ENCODE assay signal across 13 cellular contexts in genomic region chr7:47479821-47480575, GRCh38.
DNase-seq lines count a peak whose midpoint lies in the region; TF ChIP-seq lines count a peak whose summit lies in the region.
"Had no signal": no experiment of that assay in that cellular context is flagged by ENCODE, and none has a peak within 500 bp of the region (broad histone marks: within the 10 kb centered on the region; RNA-seq: fewer than 3 reads in every experiment).

No MANE protein-coding gene starts in this region.

- TF ChIP-seq CTCF in GM10266 (IDR thresholded peaks at IDR 0.05; ENCODE audit: control insufficient read depth, insufficient read depth, low read depth, missing control alignments), result peak; percentile 8
- TF ChIP-seq CTCF in KMS-11 (conservative IDR thresholded peaks at IDR 0.05; ENCODE audit: low read depth, low read length), result peak; percentile 25; the same call in 1 of the 2 replicates

- intact Hi-C loops in posterior vena cava (cut with DNase I), result no loop called here

- peak overlapping the region; percentile 91 for H3K4me2 ChIP-seq in KMS-11

- H3K36me3 ChIP-seq in KMS-11 (ENCODE audit: insufficient read depth), result no peaks in the 10 kb centered on the region; the same call in 1 of the 2 replicates
- H3K36me3 ChIP-seq: esophagus squamous epithelium had no signal

- H3K4me1 ChIP-seq in KMS-11 (ENCODE audit: low read depth, poor library complexity, severe bottlenecking), result peaks cover 53% of the 10 kb centered on the region

- H4K20me1 ChIP-seq in KMS-11 (ENCODE audit: insufficient read depth), result peaks cover 33% of the 10 kb centered on the region; the same call in 1 of the 2 replicates

- peak overlapping the region; percentile 99 for H3K27ac ChIP-seq in KMS-11
- H3K27ac ChIP-seq: esophagus squamous epithelium had no signal

- no peak overlapping the region for H3K4me3 ChIP-seq in KMS-11 (IDR thresholded peaks at IDR 0.05; ENCODE audit: insufficient read depth, low read depth, low read length)
- H3K4me3 ChIP-seq: esophagus squamous epithelium had no signal

- H2AFZ ChIP-seq in KMS-11 (ENCODE audit: low read depth), result no peak overlapping the region

- peak overlapping the region; percentile 97 for H3K9ac ChIP-seq in KMS-11

- no peaks in the 10 kb centered on the region for H3K27me3 ChIP-seq in KMS-11 (ENCODE audit: insufficient read depth, low read depth)
- H3K27me3 ChIP-seq: esophagus squamous epithelium had no signal

- H3K79me2 ChIP-seq in KMS-11 (ENCODE audit: insufficient read depth, low read depth), result peaks cover 64% of the 10 kb centered on the region

- DNase-seq in GM10266 (ENCODE audit: extremely low spot score) (no peak), cerebellar cortex (ENCODE audit: low spot score) (peak; percentile 41), posterior vena cava (ENCODE audit: low spot score) (peak; percentile 69), amniotic stem cell (lab: John Stamatoyannopoulos, UW) (no peak)
- DNase-seq in activated naive CD4-positive, alpha-beta T cell treated with Interleukin-2 at 50 U/mL for 16 hours, result no peak
- DNase-seq in stimulated activated CD4-positive, alpha-beta T cell treated with anti-CD3 and anti-CD28 coated beads, Interleukin-1b, Interleukin-23, amount 100 ng/mL, for 48 hours, result no peak
- DNase-seq: activated effector memory CD4-positive, alpha-beta T cell treated with Interleukin-2 at 50 U/mL for 16 hours; esophagus squamous epithelium; Kasumi-1; natural killer cell; NCI-H446 treated with DMSO at 0.1 percent for 48 hours; stimulated activated naive CD4-positive, alpha-beta T cell had no signal

Comparison
In these comparisons a context has a peak if more than half of its experiments do, and no peak if none do; other contexts are left out.
1. DNase-seq: peak in cerebellar cortex (single experiment) and posterior vena cava (single experiment); none in GM10266 (single experiment), amniotic stem cell (single experiment), activated naive CD4-positive, alpha-beta T cell treated with Interleukin-2 at 50 U/mL for 16 hours (single experiment) and stimulated activated CD4-positive, alpha-beta T cell treated with anti-CD3 and anti-CD28 coated beads, Interleukin-1b, Interleukin-23, amount 100 ng/mL, for 48 hours (single experiment).